1 cellular context compared by ENCODE assay signal in genomic region chr11:10658621-10659338, GRCh38.
TF ChIP-seq lines count a peak whose summit lies in the region.

No MANE protein-coding gene starts in this region.

TF ChIP-seq in GM23338, 12 proteins besides CTCF, POLR2A, EP300 and RAD21 (continued from another document):
- no peak for TF ChIP-seq ETS1 (IDR thresholded peaks at IDR 0.05)
- TF ChIP-seq REST (IDR thresholded peaks at IDR 0.05; ENCODE audit: unreplicated experiment): no peak
- no peak for TF ChIP-seq JUNB (IDR thresholded peaks at IDR 0.05; ENCODE audit: unreplicated experiment)
- TF ChIP-seq ZNF462 (CRISPR knock-in tag; IDR thresholded peaks at IDR 0.05): no peak
- TF ChIP-seq ZNF114 (CRISPR knock-in tag; IDR thresholded peaks at IDR 0.05): no peak
- TF ChIP-seq ZNF331 (CRISPR knock-in tag; IDR thresholded peaks at IDR 0.05; ENCODE audit: low read depth): no peak
- no peak for TF ChIP-seq EZH2 (IDR thresholded peaks at IDR 0.05; ENCODE audit: low read depth, unreplicated experiment)
- no peak for TF ChIP-seq EZH2phosphoT487 (IDR thresholded peaks at IDR 0.05; ENCODE audit: unreplicated experiment)
- TF ChIP-seq NANOG (IDR thresholded peaks at IDR 0.05; ENCODE audit: borderline replicate concordance): no peak
- TF ChIP-seq CREB1 (CRISPR knock-in tag; IDR thresholded peaks at IDR 0.05; ENCODE audit: low read depth): no peak
- no peak for TF ChIP-seq STAT1 (IDR thresholded peaks at IDR 0.05; ENCODE audit: unreplicated experiment)
